In genomic region chr6:10487668-10488327, GRCh38 we compare ENCODE assay signal across 17 cellular contexts.
"Had no signal": no experiment of that assay in that cellular context is flagged by ENCODE, and none has a peak within 500 bp of the region (broad histone marks: within the 10 kb centered on the region; RNA-seq: fewer than 3 reads in every experiment).

No MANE protein-coding gene starts in this region.

- H3K36me3 Mint-ChIP-seq: stimulated activated naive B cell treated with anti-CD40 and anti-IgM and Interleukin-4, amounts not matched to agents 10 μg/mL and 1 μg/mL and 100 μg/mL, for 72 hours had no signal

- H3K27ac Mint-ChIP-seq: activated T-helper 17 cell treated with anti-CD3 and anti-CD28 coated beads, Interleukin-2, amount 50 U/mL, for 72 hours; effector memory CD8-positive, alpha-beta T cell; stimulated activated naive B cell treated with anti-CD40 and anti-IgM and Interleukin-4, amounts not matched to agents 10 μg/mL and 1 μg/mL and 100 μg/mL, for 72 hours; T-helper 1 cell treated with Interleukin-12 subunit alpha and Interleukin-12 subunit beta and Interleukin-4 antibody, amounts not matched to agents 30 μg/mL and 1 μg/mL, for 36 hours had no signal

- H3K4me1 Mint-ChIP-seq: activated T-helper 17 cell treated with anti-CD3 and anti-CD28 coated beads, Interleukin-2, amount 50 U/mL, for 72 hours; central memory CD8-positive, alpha-beta T cell had no signal

- ATAC-seq: activated T-helper 17 cell treated with anti-CD3 and anti-CD28 coated beads, Interleukin-2, amount 50 U/mL, for 72 hours; body of pancreas; effector memory CD8-positive, alpha-beta T cell; esophagus mucosa; stimulated activated naive B cell treated with anti-CD40 and anti-IgM and Interleukin-4, amounts not matched to agents 10 μg/mL and 1 μg/mL and 100 μg/mL, for 72 hours had no signal

- DNase-seq: activated CD4-positive, alpha-beta T cell treated with anti-CD3 and anti-CD28 coated beads for 48 hours; activated naive CD4-positive, alpha-beta T cell treated with anti-CD3 and anti-CD28 coated beads, Interleukin-2, amount 50 U/mL, for 16 hours; activated T-cell treated with anti-CD3 and anti-CD28 coated beads for 4 hours; body of pancreas; effector memory CD8-positive, alpha-beta T cell; nucleus accumbens; right lobe of liver; spleen; stimulated activated CD4-positive, alpha-beta T cell treated with anti-CD3 and anti-CD28 coated beads, Interleukin-1b, Interleukin-23, amount 100 ng/mL, for 48 hours; stimulated activated naive B cell treated with anti-CD40 and anti-IgM and Interleukin-4, amounts not matched to agents 10 μg/mL and 1 μg/mL and 100 μg/mL, for 72 hours had no signal

- H3K36me3 ChIP-seq: adrenal gland, right lobe of liver, spleen, upper lobe of left lung had no signal

- H3K4me1 ChIP-seq: adrenal gland, body of pancreas, right lobe of liver, spleen, upper lobe of left lung had no signal

- H3K9me3 ChIP-seq: adrenal gland, body of pancreas, right lobe of liver, upper lobe of left lung had no signal

- H3K27ac ChIP-seq: adrenal gland, body of pancreas, right lobe of liver, SK-N-MC, spleen, upper lobe of left lung had no signal

- H3K4me3 Mint-ChIP-seq: activated T-helper 17 cell treated with anti-CD3 and anti-CD28 coated beads, Interleukin-2, amount 50 U/mL, for 72 hours; central memory CD8-positive, alpha-beta T cell; effector memory CD8-positive, alpha-beta T cell; stimulated activated naive B cell treated with anti-CD40 and anti-IgM and Interleukin-4, amounts not matched to agents 10 μg/mL and 1 μg/mL and 100 μg/mL, for 72 hours; T-helper 1 cell treated with Interleukin-12 subunit alpha and Interleukin-12 subunit beta and Interleukin-4 antibody, amounts not matched to agents 30 μg/mL and 1 μg/mL, for 36 hours had no signal

- H3K9me3 Mint-ChIP-seq: activated T-helper 17 cell treated with anti-CD3 and anti-CD28 coated beads, Interleukin-2, amount 50 U/mL, for 72 hours; central memory CD8-positive, alpha-beta T cell; effector memory CD8-positive, alpha-beta T cell; T-helper 1 cell treated with Interleukin-12 subunit alpha and Interleukin-12 subunit beta and Interleukin-4 antibody, amounts not matched to agents 30 μg/mL and 1 μg/mL, for 36 hours had no signal

- H3K27me3 ChIP-seq: adrenal gland, body of pancreas, right lobe of liver, upper lobe of left lung had no signal

- H3K4me3 ChIP-seq: adrenal gland, body of pancreas, right lobe of liver, SK-N-MC, spleen, upper lobe of left lung had no signal
